10 cellular contexts compared by ENCODE assay signal in genomic region chr7:39855325-39855674, GRCh38.
DNase-seq lines count a peak whose midpoint lies in the region; ATAC-seq and TF ChIP-seq lines count a peak whose summit lies in the region.
"Had no signal": no experiment of that assay in that cellular context is flagged by ENCODE, and none has a peak within 500 bp of the region (broad histone marks: within the 10 kb centered on the region; RNA-seq: fewer than 3 reads in every experiment).

No MANE protein-coding gene starts in this region.

- no peak for TF ChIP-seq EP300 in esophagus muscularis mucosa (IDR thresholded peaks at IDR 0.05)

- H3K27ac Mint-ChIP-seq in T-helper 2 cell treated with Interferon-gamma antibody and Interleukin-4, amounts not matched to agents 5 μg/mL and 100 μg/mL, for 36 hours: no peak overlapping the region
- H3K27ac Mint-ChIP-seq in stimulated activated memory B cell treated with anti-CD40 and anti-IgM and Interleukin-4, amounts not matched to agents 10 μg/mL and 1 μg/mL and 100 μg/mL, for 72 hours: no peak overlapping the region

- no peak for TF ChIP-seq POLR2A in NB4 (IDR thresholded peaks at IDR 0.05; ENCODE audit: extremely low read depth, insufficient read length)
- TF ChIP-seq POLR2A in esophagus muscularis mucosa (IDR thresholded peaks at IDR 0.05; ENCODE audit: low read depth): no peak

- intact Hi-C loops in esophagus muscularis mucosa (cut with DNase I): no loop called here

- H3K27me3 Mint-ChIP-seq in T-helper 2 cell treated with Interferon-gamma antibody and Interleukin-4, amounts not matched to agents 5 μg/mL and 100 μg/mL, for 36 hours (ENCODE audit: low read depth): peaks cover 39% of the 10 kb centered on the region
- peaks cover 43% of the 10 kb centered on the region for H3K27me3 Mint-ChIP-seq in stimulated activated memory B cell treated with anti-CD40 and anti-IgM and Interleukin-4, amounts not matched to agents 10 μg/mL and 1 μg/mL and 100 μg/mL, for 72 hours

- H3K9me3 Mint-ChIP-seq in T-helper 2 cell treated with Interferon-gamma antibody and Interleukin-4, amounts not matched to agents 5 μg/mL and 100 μg/mL, for 36 hours: no peaks in the 10 kb centered on the region
- H3K9me3 Mint-ChIP-seq in stimulated activated memory B cell treated with anti-CD40 and anti-IgM and Interleukin-4, amounts not matched to agents 10 μg/mL and 1 μg/mL and 100 μg/mL, for 72 hours: no peaks in the 10 kb centered on the region

- no peak for ATAC-seq in stimulated activated memory B cell treated with anti-CD40 and anti-IgM and Interleukin-4, amounts not matched to agents 10 μg/mL and 1 μg/mL and 100 μg/mL, for 72 hours
- ATAC-seq in HG03139 (IDR thresholded peaks at IDR 0.05; ENCODE audit: unreplicated experiment): no peak

- peaks cover 0 to 8% (median 6%) of the 10 kb centered on the region in 4 donors for H3K4me1 ChIP-seq in esophagus muscularis mucosa

- no peaks in the 10 kb centered on the region for H3K9me3 ChIP-seq in esophagus muscularis mucosa

- H3K27ac ChIP-seq in esophagus muscularis mucosa (replicated peaks in 1 of 4): no peak overlapping the region

- H3K4me1 Mint-ChIP-seq in T-helper 2 cell treated with Interferon-gamma antibody and Interleukin-4, amounts not matched to agents 5 μg/mL and 100 μg/mL, for 36 hours (ENCODE audit: low read depth): peaks cover 7% of the 10 kb centered on the region
- H3K4me1 Mint-ChIP-seq in stimulated activated memory B cell treated with anti-CD40 and anti-IgM and Interleukin-4, amounts not matched to agents 10 μg/mL and 1 μg/mL and 100 μg/mL, for 72 hours: peaks cover 6% of the 10 kb centered on the region

- H3K4me3 ChIP-seq in NB4 (ENCODE audit: low read depth, low read length) (peak overlapping the region; percentile 41), esophagus muscularis mucosa (peak overlapping the region; percentile 41 to 54 (median 45))

- no peaks in the 10 kb centered on the region for H3K36me3 ChIP-seq in esophagus muscularis mucosa

- peak overlapping the region; percentile 85 for H3K4me3 Mint-ChIP-seq in T-helper 2 cell treated with Interferon-gamma antibody and Interleukin-4, amounts not matched to agents 5 μg/mL and 100 μg/mL, for 36 hours
- H3K4me3 Mint-ChIP-seq in stimulated activated memory B cell treated with anti-CD40 and anti-IgM and Interleukin-4, amounts not matched to agents 10 μg/mL and 1 μg/mL and 100 μg/mL, for 72 hours: peak overlapping the region; percentile 66

- DNase-seq in T-helper 2 cell treated with Interferon-gamma antibody and Interleukin-4, amounts not matched to agents 5 μg/mL and 100 μg/mL, for 36 hours (ENCODE audit: low spot score): no peak
- no peak for DNase-seq in T-helper 2 cell
- DNase-seq in NB4 (ENCODE audit: low read depth): no peak
- DNase-seq in esophagus muscularis mucosa (ENCODE audit: extremely low spot score): no peak
- no peak for DNase-seq in NCI-H146 (lab: John Stamatoyannopoulos, UW)
- no peak for DNase-seq in GM19238 (ENCODE audit: insufficient read length, low spot score)
- DNase-seq: ACHN, NCI-H446 had no signal

- WGBS in esophagus muscularis mucosa: 70% methylated on average over 1 of the region's 1 CpG

- H3K36me3 Mint-ChIP-seq in T-helper 2 cell treated with Interferon-gamma antibody and Interleukin-4, amounts not matched to agents 5 μg/mL and 100 μg/mL, for 36 hours (ENCODE audit: low read depth): no peaks in the 10 kb centered on the region
- H3K36me3 Mint-ChIP-seq in stimulated activated memory B cell treated with anti-CD40 and anti-IgM and Interleukin-4, amounts not matched to agents 10 μg/mL and 1 μg/mL and 100 μg/mL, for 72 hours: no peaks in the 10 kb centered on the region

- TF ChIP-seq CTCF in NB4 (IDR thresholded peaks at IDR 0.05; ENCODE audit: low read depth, low read length) (no peak), esophagus muscularis mucosa (IDR thresholded peaks at IDR 0.05) (no peak)

- no peaks in the 10 kb centered on the region for H3K27me3 ChIP-seq in esophagus muscularis mucosa
